ENCODE assay signal across 33 cellular contexts in genomic region chr19:13981467-13981866, GRCh38. TPM values are rescaled to one million over a fixed set of nuclear protein-coding genes. Genes with fewer than 3 reads are reported as not detected.
DNase-seq lines count a peak whose midpoint lies in the region; ATAC-seq and TF ChIP-seq lines count a peak whose summit lies in the region.
"Had no signal": no experiment of that assay in that cellular context is flagged by ENCODE, and none has a peak within 500 bp of the region (broad histone marks: within the 10 kb centered on the region; RNA-seq: fewer than 3 reads in every experiment).

No MANE protein-coding gene starts in this region.

- H2AFZ ChIP-seq in parathyroid adenoma, result no peak overlapping the region

- H3K4me1 ChIP-seq in HEK293 (ENCODE audit: control insufficient read depth, insufficient read depth, low read length), result peaks cover 3% of the 10 kb centered on the region; the same call in 1 of the 2 replicates
- peaks cover 67% of the 10 kb centered on the region for H3K4me1 ChIP-seq in parathyroid adenoma

- TF ChIP-seq CTCF in HEK293 (tag by site-specific recombination; IDR thresholded peaks at IDR 0.05), result no peak
- TF ChIP-seq CTCF in activated B cell treated with CpG ODN at 0.5 μM for 24 hours (IDR thresholded peaks at IDR 0.05), result no peak
- no peak for TF ChIP-seq CTCF in parathyroid adenoma (IDR thresholded peaks at IDR 0.05)

- intact Hi-C loops in activated B cell treated with CpG ODN at 0.5 μM for 24 hours (cut with micrococcal nuclease), result no loop called here

- no peaks in the 10 kb centered on the region for H3K9me3 ChIP-seq in HEK293 (ENCODE audit: control insufficient read depth, insufficient read depth, low read depth, low read length)
- H3K9me3 ChIP-seq in parathyroid adenoma (ENCODE audit: control insufficient read depth, low read length), result no peaks in the 10 kb centered on the region
- H3K9me3 ChIP-seq: ascending aorta, MG63, right atrium auricular region, upper lobe of right lung had no signal

- H3K4me3 ChIP-seq in HEK293 (ENCODE audit: low read depth, low read length), result no peak overlapping the region
- no peak overlapping the region for H3K4me3 ChIP-seq in parathyroid adenoma (ENCODE audit: low read depth, low read length)
- H3K4me3 ChIP-seq: ascending aorta, MG63, right atrium auricular region, upper lobe of right lung had no signal

- peak; percentile 48 for DNase-seq in activated naive CD8-positive, alpha-beta T cell treated with anti-CD3 and anti-CD28 coated beads, Interleukin-2, amount 10 ng/mL, durations not matched to agents 7 days and 5 days
- no peak for DNase-seq in activated naive CD8-positive, alpha-beta T cell treated with anti-CD3 and anti-CD28 coated beads, Interleukin-2, amount 50 U/mL, for 24 hours
- DNase-seq in activated B cell treated with CpG ODN at 0.5 μM for 24 hours (no peak), KBM-7 (no peak), occipital lobe (lab: John Stamatoyannopoulos, UW) (no peak), NCI-H1930 (lab: John Stamatoyannopoulos, UW) (no peak)
- DNase-seq: C1 segment of cervical spinal cord; Calu3; DMS79 treated with DMSO at 0.1 percent for 48 hours; effector memory CD8-positive, alpha-beta T cell; erythroblast; mammary epithelial cell; MG63; NCI-H1105 treated with DMSO at 0.1 percent for 48 hours; NCI-H2029 treated with DMSO at 0.1 percent for 48 hours; NCI-H524 treated with DMSO at 0.1 percent for 48 hours; NK-92 treated with Interleukin-12 subunit alpha and Interleukin-12 subunit beta, amount 100 ng/mL, for 24 hours; PC-3; small intestine; stimulated activated naive CD8-positive, alpha-beta T cell treated with anti-CD3 and anti-CD28 coated beads, Interleukin-15, Interleukin-2, amounts not matched to agents 100 U/mL and 50 U/mL, for 24 hours; T1000; upper lobe of right lung had no signal

- H3K36me3 Mint-ChIP-seq in activated naive CD8-positive, alpha-beta T cell treated with anti-CD3 and anti-CD28 coated beads, Interleukin-2, amount 10 ng/mL, durations not matched to agents 7 days and 5 days, result no peaks in the 10 kb centered on the region
- no peaks in the 10 kb centered on the region for H3K36me3 Mint-ChIP-seq in activated naive CD8-positive, alpha-beta T cell treated with anti-CD3 and anti-CD28 coated beads, Interleukin-2, amount 50 U/mL, for 24 hours (ENCODE audit: low read depth)
- peaks cover 6% of the 10 kb centered on the region for H3K36me3 Mint-ChIP-seq in activated B cell treated with CpG ODN at 0.5 μM for 24 hours (ENCODE audit: low read depth)
- H3K36me3 Mint-ChIP-seq: activated naive CD4-positive, alpha-beta T cell treated with anti-CD3 and anti-CD28 coated beads, Interleukin-2, amount 50 U/mL, for 72 hours had no signal

- CTCF ChIA-PET in HEK293 (lab: Yijun Ruan, JAX) (interaction anchor here (0.7 kb wide), 1 partner anchor 70 kb away, joined by 3 read pairs; no protein-coding TSS in a partner anchor), activated B cell treated with CpG ODN at 0.5 μM for 24 hours (lab: Charles Lee) (interaction anchor here (1.2 to 1.4 kb wide), 2 partner anchors 23 to 50 kb away, joined by 3 to 4 read pairs; partner anchors contain the start of gene IL27RA)

- H3K9ac ChIP-seq in parathyroid adenoma, result no peak overlapping the region

- POLR2A ChIA-PET in activated naive CD8-positive, alpha-beta T cell treated with anti-CD3 and anti-CD28 coated beads, Interleukin-2, amount 10 ng/mL, durations not matched to agents 7 days and 5 days (lab: Charles Lee), result interaction anchor here (0.5 to 14.2 kb wide), 7 partner anchors 8 to 55 kb away, joined by 3 to 262 read pairs (median 4); partner anchors contain the start of genes IL27RA and RFX1
- POLR2A ChIA-PET in HEK293 (lab: Yijun Ruan, JAX) (interaction anchor here (0.9 kb wide), 1 partner anchor 25 kb away, joined by 3 read pairs; no protein-coding TSS in a partner anchor), activated B cell treated with CpG ODN at 0.5 μM for 24 hours (lab: Charles Lee) (interaction anchor here (1.2 to 4.7 kb wide), 3 partner anchors 22 to 50 kb away, joined by 7 to 29 read pairs (median 7); partner anchors contain the start of genes IL27RA and RFX1)

- no peak overlapping the region for H3K27ac ChIP-seq in HEK293 (ENCODE audit: extremely low read depth, low read depth, low read length)
- peak overlapping the region; percentile 40 for H3K27ac ChIP-seq in parathyroid adenoma
- H3K27ac ChIP-seq: ascending aorta, right atrium auricular region, upper lobe of right lung had no signal

- H3K27me3 ChIP-seq in parathyroid adenoma (ENCODE audit: control insufficient read depth, insufficient read depth, low read length), result no peaks in the 10 kb centered on the region
- H3K27me3 ChIP-seq: ascending aorta, MG63, right atrium auricular region, upper lobe of right lung had no signal

- peak overlapping the region; percentile 83 for H3K27ac Mint-ChIP-seq in activated naive CD8-positive, alpha-beta T cell treated with anti-CD3 and anti-CD28 coated beads, Interleukin-2, amount 10 ng/mL, durations not matched to agents 7 days and 5 days
- no peak overlapping the region for H3K27ac Mint-ChIP-seq in activated naive CD8-positive, alpha-beta T cell treated with anti-CD3 and anti-CD28 coated beads, Interleukin-2, amount 50 U/mL, for 24 hours
- peak overlapping the region; percentile 35 for H3K27ac Mint-ChIP-seq in activated B cell treated with CpG ODN at 0.5 μM for 24 hours
- H3K27ac Mint-ChIP-seq: activated naive CD4-positive, alpha-beta T cell treated with anti-CD3 and anti-CD28 coated beads, Interleukin-2, amount 50 U/mL, for 72 hours; activated T-helper 2 cell treated with anti-CD3 and anti-CD28 coated beads, Interferon-gamma antibody, Interleukin-2, Interleukin-4, amounts not matched to agents 10 μg/mL and 5 μg/mL and 100 μg/mL, durations not matched to agents 14 hours and 24 hours and 36 hours had no signal

- H3K4me3 Mint-ChIP-seq in activated naive CD8-positive, alpha-beta T cell treated with anti-CD3 and anti-CD28 coated beads, Interleukin-2, amount 10 ng/mL, durations not matched to agents 7 days and 5 days, result peak overlapping the region; percentile 62
- H3K4me3 Mint-ChIP-seq in activated naive CD8-positive, alpha-beta T cell treated with anti-CD3 and anti-CD28 coated beads, Interleukin-2, amount 50 U/mL, for 24 hours, result no peak overlapping the region
- no peak overlapping the region for H3K4me3 Mint-ChIP-seq in activated B cell treated with CpG ODN at 0.5 μM for 24 hours

- H3K4me2 ChIP-seq in parathyroid adenoma (ENCODE audit: low read length), result no peak overlapping the region

- H3K36me3 ChIP-seq in HEK293 (ENCODE audit: control insufficient read depth in 2 of 2, insufficient read depth in 1 of 2, low read length in 2 of 2), result peaks cover 6 to 43% of the 10 kb centered on the region in 2 experiments; a peak in 2 of 3 replicates
- H3K36me3 ChIP-seq in parathyroid adenoma (ENCODE audit: control insufficient read depth, insufficient read depth, low read length), result no peaks in the 10 kb centered on the region
- H3K36me3 ChIP-seq: MG63, right atrium auricular region had no signal

- H3K79me2 ChIP-seq in parathyroid adenoma, result peaks cover 3% of the 10 kb centered on the region

- H3K9me3 Mint-ChIP-seq in activated naive CD8-positive, alpha-beta T cell treated with anti-CD3 and anti-CD28 coated beads, Interleukin-2, amount 10 ng/mL, durations not matched to agents 7 days and 5 days, result no peaks in the 10 kb centered on the region
- H3K9me3 Mint-ChIP-seq in activated naive CD8-positive, alpha-beta T cell treated with anti-CD3 and anti-CD28 coated beads, Interleukin-2, amount 50 U/mL, for 24 hours, result no peaks in the 10 kb centered on the region
- H3K9me3 Mint-ChIP-seq in activated B cell treated with CpG ODN at 0.5 μM for 24 hours, result no peaks in the 10 kb centered on the region
- H3K9me3 Mint-ChIP-seq: activated naive CD4-positive, alpha-beta T cell treated with anti-CD3 and anti-CD28 coated beads, Interleukin-2, amount 50 U/mL, for 72 hours; activated T-helper 2 cell treated with anti-CD3 and anti-CD28 coated beads, Interferon-gamma antibody, Interleukin-2, Interleukin-4, amounts not matched to agents 10 μg/mL and 5 μg/mL and 100 μg/mL, durations not matched to agents 14 hours and 24 hours and 36 hours; effector memory CD8-positive, alpha-beta T cell; neural crest cell had no signal

- peaks cover 57% of the 10 kb centered on the region for H3K4me1 Mint-ChIP-seq in activated naive CD8-positive, alpha-beta T cell treated with anti-CD3 and anti-CD28 coated beads, Interleukin-2, amount 10 ng/mL, durations not matched to agents 7 days and 5 days
- H3K4me1 Mint-ChIP-seq in activated naive CD8-positive, alpha-beta T cell treated with anti-CD3 and anti-CD28 coated beads, Interleukin-2, amount 50 U/mL, for 24 hours, result peaks cover 39% of the 10 kb centered on the region
- H3K4me1 Mint-ChIP-seq in activated B cell treated with CpG ODN at 0.5 μM for 24 hours, result peaks cover 68% of the 10 kb centered on the region

- in situ Hi-C loops in KBM-7 (cut with MboI; ENCODE audit: low pct_unique_long_range_greater_than_20kb, low sequenced_read_pairs), result no loop called here

- ATAC-seq in activated naive CD8-positive, alpha-beta T cell treated with anti-CD3 and anti-CD28 coated beads, Interleukin-2, amount 10 ng/mL, durations not matched to agents 7 days and 5 days (ENCODE audit: low read depth), result no peak
- no peak for ATAC-seq in activated naive CD8-positive, alpha-beta T cell treated with anti-CD3 and anti-CD28 coated beads, Interleukin-2, amount 50 U/mL, for 24 hours
- no peak for ATAC-seq in activated B cell treated with CpG ODN at 0.5 μM for 24 hours (ENCODE audit: low read depth)
- ATAC-seq: activated naive CD4-positive, alpha-beta T cell treated with anti-CD3 and anti-CD28 coated beads, Interleukin-2, amount 50 U/mL, for 72 hours; effector memory CD8-positive, alpha-beta T cell; PC-3; Right ventricle myocardium inferior; SK-N-SH treated with all-trans-retinoic acid at 6 μM for 48 hours; stimulated activated naive CD8-positive, alpha-beta T cell treated with anti-CD3 and anti-CD28 coated beads, Interleukin-15, Interleukin-2, amounts not matched to agents 100 U/mL and 50 U/mL, for 24 hours; upper lobe of right lung had no signal

- no peaks in the 10 kb centered on the region for H3K27me3 Mint-ChIP-seq in activated naive CD8-positive, alpha-beta T cell treated with anti-CD3 and anti-CD28 coated beads, Interleukin-2, amount 10 ng/mL, durations not matched to agents 7 days and 5 days
- no peaks in the 10 kb centered on the region for H3K27me3 Mint-ChIP-seq in activated naive CD8-positive, alpha-beta T cell treated with anti-CD3 and anti-CD28 coated beads, Interleukin-2, amount 50 U/mL, for 24 hours
- H3K27me3 Mint-ChIP-seq in activated B cell treated with CpG ODN at 0.5 μM for 24 hours, result no peaks in the 10 kb centered on the region
- H3K27me3 Mint-ChIP-seq: effector memory CD8-positive, alpha-beta T cell had no signal

RNA-seq across cellular contexts. Expression of gene RFX1, which starts 24.7 kb away (rescaled TPM):
- 10 to 100 TPM; 17.7 to 22.2 TPM for total RNA-seq in activated naive CD8-positive, alpha-beta T cell treated with anti-CD3 and anti-CD28 coated beads, Interleukin-2, amount 10 ng/mL, durations not matched to agents 7 days and 5 days
- total RNA-seq in activated B cell treated with CpG ODN at 0.5 μM for 24 hours (19.0 and 19.9 TPM in 2 replicates), occipital lobe (1.7 TPM)

RNA-seq across cellular contexts. Expression of gene DCAF15, which starts 29.2 kb away (rescaled TPM):
- 100 to 1,000 TPM; 105 to 106 TPM for total RNA-seq in activated naive CD8-positive, alpha-beta T cell treated with anti-CD3 and anti-CD28 coated beads, Interleukin-2, amount 10 ng/mL, durations not matched to agents 7 days and 5 days
- 71.4 and 83.4 TPM in 2 replicates for total RNA-seq in activated B cell treated with CpG ODN at 0.5 μM for 24 hours
- 10.1 TPM for total RNA-seq in occipital lobe

RNA-seq across cellular contexts. Expression of gene PODNL1, which starts 43.2 kb away (rescaled TPM):
- 1 to 10 TPM; 1.2 to 1.4 TPM for total RNA-seq in activated naive CD8-positive, alpha-beta T cell treated with anti-CD3 and anti-CD28 coated beads, Interleukin-2, amount 10 ng/mL, durations not matched to agents 7 days and 5 days
- 0.44 TPM in 1 of 2 replicates, not detected in the other for total RNA-seq in activated B cell treated with CpG ODN at 0.5 μM for 24 hours
- not detected for total RNA-seq in occipital lobe
- total RNA-seq: Calu3, PC-3, temporal lobe had no signal

RNA-seq across cellular contexts. Expression of gene RLN3, which starts 46.5 kb away (rescaled TPM):
- total RNA-seq in activated naive CD8-positive, alpha-beta T cell treated with anti-CD3 and anti-CD28 coated beads, Interleukin-2, amount 10 ng/mL, durations not matched to agents 7 days and 5 days, result not detected
- total RNA-seq in activated B cell treated with CpG ODN at 0.5 μM for 24 hours (not detected in 2 replicates), occipital lobe (not detected)
- total RNA-seq: activated naive CD4-positive, alpha-beta T cell treated with anti-CD3 and anti-CD28 coated beads, Interleukin-2, amount 50 U/mL, for 72 hours; activated T-helper 2 cell treated with anti-CD3 and anti-CD28 coated beads, Interferon-gamma antibody, Interleukin-2, Interleukin-4, amounts not matched to agents 10 μg/mL and 5 μg/mL and 100 μg/mL, durations not matched to agents 14 hours and 24 hours and 36 hours; ascending aorta; Calu3; mammary epithelial cell; mucosa of gallbladder; neural crest cell; PC-3; right atrium auricular region; Right ventricle myocardium inferior; temporal lobe; upper lobe of right lung had no signal

RNA-seq across cellular contexts. Expression of gene IL27RA, which starts 50.1 kb away (rescaled TPM):
- 10 to 100 TPM; 41.6 to 43.8 TPM for total RNA-seq in activated naive CD8-positive, alpha-beta T cell treated with anti-CD3 and anti-CD28 coated beads, Interleukin-2, amount 10 ng/mL, durations not matched to agents 7 days and 5 days
- total RNA-seq in activated B cell treated with CpG ODN at 0.5 μM for 24 hours (34.5 and 34.6 TPM in 2 replicates), occipital lobe (7.0 TPM)
